Comparison of ENCODE assay signal across 11 cellular contexts in the genomic region with DNA sequence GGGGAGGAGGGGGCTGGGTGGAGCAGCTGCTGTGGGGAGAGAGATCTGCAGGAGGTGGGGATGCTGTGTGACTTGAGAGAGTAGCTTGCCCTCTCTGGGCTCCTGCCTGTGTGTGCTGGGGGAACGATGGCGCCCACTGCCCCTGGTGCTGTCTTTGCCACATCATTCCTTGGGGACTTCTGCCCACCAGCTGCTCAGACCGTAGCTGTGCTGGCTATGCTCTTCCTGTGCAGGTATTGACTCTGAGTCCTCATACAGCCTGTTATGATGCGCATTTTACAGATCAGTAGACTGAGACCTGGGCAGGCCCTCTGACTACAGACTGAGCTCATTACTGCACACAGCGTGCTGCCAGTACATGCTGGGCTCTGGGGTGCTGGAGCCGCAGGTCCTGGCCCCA. TPM values are rescaled to one million over a fixed set of nuclear protein-coding genes. Genes with fewer than 3 reads are reported as not detected.
DNase-seq lines count a peak whose midpoint lies in the region; ATAC-seq and TF ChIP-seq lines count a peak whose summit lies in the region.
"Had no signal": no experiment of that assay in that cellular context is flagged by ENCODE, and none has a peak within 500 bp of the region (broad histone marks: within the 10 kb centered on the region; RNA-seq: fewer than 3 reads in every experiment).

No MANE protein-coding gene starts in this region.

- no peak overlapping the region for H2AFZ ChIP-seq in PC-3 (ENCODE audit: low read length)

- no peak overlapping the region for H3K4me3 ChIP-seq in iPS-15b (ENCODE audit: low read depth, low read length)
- H3K4me3 ChIP-seq in rectal smooth muscle tissue (ENCODE audit: low read length), result no peak overlapping the region
- H3K4me3 ChIP-seq in PC-3 (ENCODE audit: low read length), result no peak overlapping the region

- H3K27me3 Mint-ChIP-seq in WTC11 (ENCODE audit: low read depth), result no peaks in the 10 kb centered on the region

- BruUV-seq in PC-3 (replicated peaks; lab: Mats Ljungman, UMichigan), result no TSS peak

- no peak overlapping the region for H3K4me3 Mint-ChIP-seq in WTC11

- peak overlapping the region; percentile 24 for H3K9ac ChIP-seq in iPS-15b (ENCODE audit: low read depth, low read length)
- H3K9ac ChIP-seq in rectal smooth muscle tissue (ENCODE audit: low read length), result no peak overlapping the region
- no peak overlapping the region for H3K9ac ChIP-seq in PC-3 (ENCODE audit: low read length)

- in situ Hi-C loops in Caki2 (cut with HindIII; ENCODE audit: low pct_unique_long_range_greater_than_20kb, low sequenced_read_pairs), result no loop called here

- intact Hi-C loops in PC-3 (cut with micrococcal nuclease), result no loop called here

- peaks cover 14% of the 10 kb centered on the region for H3K36me3 Mint-ChIP-seq in WTC11

- peaks cover 15% of the 10 kb centered on the region for H3K4me1 Mint-ChIP-seq in WTC11

- H3K9me3 ChIP-seq in iPS-15b (ENCODE audit: control insufficient read depth, insufficient read depth, low read length) (no peaks in the 10 kb centered on the region), PC-3 (ENCODE audit: low read length) (no peaks in the 10 kb centered on the region)

- H3K27ac ChIP-seq in rectal smooth muscle tissue (ENCODE audit: low read depth, low read length) (peak overlapping the region; percentile 49), PC-3 (ENCODE audit: low read length) (no peak overlapping the region)

- DNase-seq in Caki2 (ENCODE audit: low read depth) (peak; percentile 28), WTC11 (ENCODE audit: low spot score) (no peak), PC-3 (no peak), NCI-H2107 (lab: John Stamatoyannopoulos, UW) (no peak)
- DNase-seq: KBM-7; SHP77; stimulated activated CD4-positive, alpha-beta T cell treated with anti-CD3 and anti-CD28 coated beads, Interleukin-2, amount 100 ng/mL, for 48 hours had no signal

- no peaks in the 10 kb centered on the region for H3K9me2 ChIP-seq in PC-3 (replicated peaks; ENCODE audit: low read length)

- peaks cover 37% of the 10 kb centered on the region for H3K79me2 ChIP-seq in PC-3 (ENCODE audit: low read length)

- no peak overlapping the region for H3K4me2 ChIP-seq in PC-3 (ENCODE audit: low read length)

- H3F3A ChIP-seq in PC-3 (ENCODE audit: low read length, unreplicated experiment), result no peaks in the 10 kb centered on the region

- no peaks in the 10 kb centered on the region for H3K27me3 ChIP-seq in iPS-15b (ENCODE audit: control insufficient read depth, insufficient read depth, low read length)
- H3K27me3 ChIP-seq in rectal smooth muscle tissue (ENCODE audit: control insufficient read depth, insufficient read depth, low read length), result no peaks in the 10 kb centered on the region
- H3K27me3 ChIP-seq in PC-3 (ENCODE audit: low read length), result no peaks in the 10 kb centered on the region

- ATAC-seq in WTC11 (no peak), PC-3 (no peak), HG02678 (IDR thresholded peaks at IDR 0.05; ENCODE audit: unreplicated experiment) (no peak), HG03175 (IDR thresholded peaks at IDR 0.05; ENCODE audit: unreplicated experiment) (no peak)

- CTCF ChIA-PET in WTC11 (lab: Charles Lee) (interaction anchor here (0.6 to 2.6 kb wide), 9 partner anchors 50 to 807 kb away, joined by 3 to 20 read pairs (median 5); a partner anchor contains a TSS), PC-3 (lab: Charles Lee) (interaction anchor here (0.6 kb wide), 1 partner anchor 77 kb away, joined by 6 read pairs; no protein-coding TSS in a partner anchor)

- H3K4me1 ChIP-seq in iPS-15b (ENCODE audit: control insufficient read depth, insufficient read depth, low read length) (no peaks in the 10 kb centered on the region), rectal smooth muscle tissue (ENCODE audit: control insufficient read depth, insufficient read depth, low read length) (peaks cover 13% of the 10 kb centered on the region), PC-3 (ENCODE audit: insufficient read depth, low read length) (peaks cover 13% of the 10 kb centered on the region)

- POLR2A ChIA-PET in WTC11 (lab: Charles Lee) (interaction anchor here (0.7 kb wide), 1 partner anchor 198 kb away, joined by 5 read pairs; no protein-coding TSS in a partner anchor), PC-3 (lab: Charles Lee; ENCODE audit: unreplicated experiment) (no interaction called here)

- TF ChIP-seq CTCF in WTC11 (IDR thresholded peaks at IDR 0.05) (no peak), PC-3 (conservative IDR thresholded peaks at IDR 0.05; ENCODE audit: low read depth, low read length) (no peak)

- H3K27ac Mint-ChIP-seq in WTC11, result peak overlapping the region; percentile 80

- H4K20me1 ChIP-seq in PC-3 (ENCODE audit: low read length), result 0 out of 2 replicates have a peak, but pooled peaks cover 4% of the 10 kb centered on the region

- H3K36me3 ChIP-seq in iPS-15b (ENCODE audit: control insufficient read depth, insufficient read depth, low read length) (peaks cover 10% of the 10 kb centered on the region), rectal smooth muscle tissue (ENCODE audit: control insufficient read depth, insufficient read depth, low read length) (peaks cover 10% of the 10 kb centered on the region), PC-3 (ENCODE audit: low read depth, low read length) (peaks cover 12% of the 10 kb centered on the region; the same call in 1 of the 2 replicates)

- no peaks in the 10 kb centered on the region for H3K9me3 Mint-ChIP-seq in WTC11

TF ChIP-seq in WTC11, 78 proteins besides CTCF, POLR2A, EP300 and RAD21 (continues in another document):
- TF ChIP-seq, protein P1, sequence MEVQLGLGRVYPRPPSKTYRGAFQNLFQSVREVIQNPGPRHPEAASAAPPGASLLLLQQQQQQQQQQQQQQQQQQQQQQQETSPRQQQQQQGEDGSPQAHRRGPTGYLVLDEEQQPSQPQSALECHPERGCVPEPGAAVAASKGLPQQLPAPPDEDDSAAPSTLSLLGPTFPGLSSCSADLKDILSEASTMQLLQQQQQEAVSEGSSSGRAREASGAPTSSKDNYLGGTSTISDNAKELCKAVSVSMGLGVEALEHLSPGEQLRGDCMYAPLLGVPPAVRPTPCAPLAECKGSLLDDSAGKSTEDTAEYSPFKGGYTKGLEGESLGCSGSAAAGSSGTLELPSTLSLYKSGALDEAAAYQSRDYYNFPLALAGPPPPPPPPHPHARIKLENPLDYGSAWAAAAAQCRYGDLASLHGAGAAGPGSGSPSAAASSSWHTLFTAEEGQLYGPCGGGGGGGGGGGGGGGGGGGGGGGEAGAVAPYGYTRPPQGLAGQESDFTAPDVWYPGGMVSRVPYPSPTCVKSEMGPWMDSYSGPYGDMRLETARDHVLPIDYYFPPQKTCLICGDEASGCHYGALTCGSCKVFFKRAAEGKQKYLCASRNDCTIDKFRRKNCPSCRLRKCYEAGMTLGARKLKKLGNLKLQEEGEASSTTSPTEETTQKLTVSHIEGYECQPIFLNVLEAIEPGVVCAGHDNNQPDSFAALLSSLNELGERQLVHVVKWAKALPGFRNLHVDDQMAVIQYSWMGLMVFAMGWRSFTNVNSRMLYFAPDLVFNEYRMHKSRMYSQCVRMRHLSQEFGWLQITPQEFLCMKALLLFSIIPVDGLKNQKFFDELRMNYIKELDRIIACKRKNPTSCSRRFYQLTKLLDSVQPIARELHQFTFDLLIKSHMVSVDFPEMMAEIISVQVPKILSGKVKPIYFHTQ (CRISPR knock-in tag; IDR thresholded peaks at IDR 0.05), result no peak
- TF ChIP-seq ZNF396 (CRISPR knock-in tag; IDR thresholded peaks at IDR 0.05; ENCODE audit: borderline replicate concordance), result no peak
- TF ChIP-seq, protein P2, sequence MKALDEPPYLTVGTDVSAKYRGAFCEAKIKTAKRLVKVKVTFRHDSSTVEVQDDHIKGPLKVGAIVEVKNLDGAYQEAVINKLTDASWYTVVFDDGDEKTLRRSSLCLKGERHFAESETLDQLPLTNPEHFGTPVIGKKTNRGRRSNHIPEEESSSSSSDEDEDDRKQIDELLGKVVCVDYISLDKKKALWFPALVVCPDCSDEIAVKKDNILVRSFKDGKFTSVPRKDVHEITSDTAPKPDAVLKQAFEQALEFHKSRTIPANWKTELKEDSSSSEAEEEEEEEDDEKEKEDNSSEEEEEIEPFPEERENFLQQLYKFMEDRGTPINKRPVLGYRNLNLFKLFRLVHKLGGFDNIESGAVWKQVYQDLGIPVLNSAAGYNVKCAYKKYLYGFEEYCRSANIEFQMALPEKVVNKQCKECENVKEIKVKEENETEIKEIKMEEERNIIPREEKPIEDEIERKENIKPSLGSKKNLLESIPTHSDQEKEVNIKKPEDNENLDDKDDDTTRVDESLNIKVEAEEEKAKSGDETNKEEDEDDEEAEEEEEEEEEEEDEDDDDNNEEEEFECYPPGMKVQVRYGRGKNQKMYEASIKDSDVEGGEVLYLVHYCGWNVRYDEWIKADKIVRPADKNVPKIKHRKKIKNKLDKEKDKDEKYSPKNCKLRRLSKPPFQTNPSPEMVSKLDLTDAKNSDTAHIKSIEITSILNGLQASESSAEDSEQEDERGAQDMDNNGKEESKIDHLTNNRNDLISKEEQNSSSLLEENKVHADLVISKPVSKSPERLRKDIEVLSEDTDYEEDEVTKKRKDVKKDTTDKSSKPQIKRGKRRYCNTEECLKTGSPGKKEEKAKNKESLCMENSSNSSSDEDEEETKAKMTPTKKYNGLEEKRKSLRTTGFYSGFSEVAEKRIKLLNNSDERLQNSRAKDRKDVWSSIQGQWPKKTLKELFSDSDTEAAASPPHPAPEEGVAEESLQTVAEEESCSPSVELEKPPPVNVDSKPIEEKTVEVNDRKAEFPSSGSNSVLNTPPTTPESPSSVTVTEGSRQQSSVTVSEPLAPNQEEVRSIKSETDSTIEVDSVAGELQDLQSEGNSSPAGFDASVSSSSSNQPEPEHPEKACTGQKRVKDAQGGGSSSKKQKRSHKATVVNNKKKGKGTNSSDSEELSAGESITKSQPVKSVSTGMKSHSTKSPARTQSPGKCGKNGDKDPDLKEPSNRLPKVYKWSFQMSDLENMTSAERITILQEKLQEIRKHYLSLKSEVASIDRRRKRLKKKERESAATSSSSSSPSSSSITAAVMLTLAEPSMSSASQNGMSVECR (CRISPR knock-in tag; IDR thresholded peaks at IDR 0.05; ENCODE audit: borderline replicate concordance), result no peak
- TF ChIP-seq GRHL2 (CRISPR knock-in tag; IDR thresholded peaks at IDR 0.05; ENCODE audit: insufficient replicate concordance, severe bottlenecking), result no peak
- TF ChIP-seq, protein P3, sequence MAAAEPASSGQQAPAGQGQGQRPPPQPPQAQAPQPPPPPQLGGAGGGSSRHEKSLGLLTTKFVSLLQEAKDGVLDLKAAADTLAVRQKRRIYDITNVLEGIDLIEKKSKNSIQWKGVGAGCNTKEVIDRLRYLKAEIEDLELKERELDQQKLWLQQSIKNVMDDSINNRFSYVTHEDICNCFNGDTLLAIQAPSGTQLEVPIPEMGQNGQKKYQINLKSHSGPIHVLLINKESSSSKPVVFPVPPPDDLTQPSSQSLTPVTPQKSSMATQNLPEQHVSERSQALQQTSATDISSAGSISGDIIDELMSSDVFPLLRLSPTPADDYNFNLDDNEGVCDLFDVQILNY (CRISPR knock-in tag; IDR thresholded peaks at IDR 0.05), result no peak
- no peak for TF ChIP-seq TEAD4 (CRISPR knock-in tag; IDR thresholded peaks at IDR 0.05)
- no peak for TF ChIP-seq SP1 (CRISPR knock-in tag; conservative IDR thresholded peaks at IDR 0.05)

RNA-seq across cellular contexts. Expression of a gene that starts 51.1 kb away (rescaled TPM):
- 331 and 362 TPM in 2 replicates for total RNA-seq in Caki2 (2014; rRNA removed; shearing (Covaris generic); ENCODE audit: low replicate concordance)
- total RNA-seq in WTC11 (2021), result 120 to 131 TPM (median 123 TPM) in 3 replicates
- total RNA-seq in PC-3 (2014; rRNA removed), result 150 and 211 TPM in 2 replicates
